In genomic region chr2:69535739-69536374, GRCh38 we compare ENCODE assay signal across 12 cellular contexts.
DNase-seq lines count a peak whose midpoint lies in the region; ATAC-seq, FAIRE-seq and TF ChIP-seq lines count a peak whose summit lies in the region.
"Had no signal": no experiment of that assay in that cellular context is flagged by ENCODE, and none has a peak within 500 bp of the region (broad histone marks: within the 10 kb centered on the region; RNA-seq: fewer than 3 reads in every experiment).

No MANE protein-coding gene starts in this region.

- no peaks in the 10 kb centered on the region for H4K20me1 ChIP-seq in GM12878 (ENCODE audit: control insufficient read depth, insufficient read depth)

- SMC1A ChIA-PET in GM12878 (lab: Charles Lee; ENCODE audit: uncharacterized antibody, unreplicated experiment), result interaction anchor here (1.3 kb wide), 2 partner anchors 9 to 19 kb away, joined by 3 read pairs; no protein-coding TSS in a partner anchor

- no peak overlapping the region for H3K9ac ChIP-seq in GM12878 (ENCODE audit: control insufficient read depth, insufficient read depth, low read length)

- H3K4me2 ChIP-seq in GM12878 (ENCODE audit: control insufficient read depth, insufficient read depth), result peak overlapping the region; percentile 69

- RAD21 ChIA-PET in GM12878 (lab: Charles Lee; ENCODE audit: unreplicated experiment), result interaction anchor here (1.0 to 1.2 kb wide), 2 partner anchors 9 to 29 kb away, joined by 3 to 4 read pairs; no protein-coding TSS in a partner anchor

- TF ChIP-seq EP300 in GM12878 (IDR thresholded peaks at IDR 0.05; ENCODE audit: borderline replicate concordance in 1 of 2, control insufficient read depth in 1 of 2, low read depth in 2 of 2, low read length in 2 of 2), result 0 out of 4 replicates have a peak, but pooled peaks of 1 of the 2 experiments have one; percentile 26

- H3K36me3 ChIP-seq in GM12878 (ENCODE audit: control insufficient read depth in 2 of 2, insufficient read depth in 2 of 2, low read length in 1 of 2), result peaks cover 0 to 6% of the 10 kb centered on the region in 2 experiments
- peaks cover 2% of the 10 kb centered on the region in 2 donors for H3K36me3 ChIP-seq in aorta (ENCODE audit: control insufficient read depth in 1 of 2, insufficient read depth in 2 of 2, low read length in 1 of 2)

- no peak for TF ChIP-seq RAD21 in GM12878 (IDR thresholded peaks at IDR 0.05; ENCODE audit: insufficient read depth, low read depth, low read length)

- POLR2A ChIA-PET in GM12878 (lab: Charles Lee), result no interaction called here

- no TSS peak for BruUV-seq in GM12878 (replicated peaks; lab: Mats Ljungman, UMichigan)

- TF ChIP-seq POLR2A in GM12878 (IDR thresholded peaks at IDR 0.05; ENCODE audit: low read depth, low read length), result no peak

- H3K4me1 ChIP-seq in GM12878 (ENCODE audit: control insufficient read depth, insufficient read depth, low read length) (peaks cover 12% of the 10 kb centered on the region), aorta (ENCODE audit: control insufficient read depth in 1 of 2, insufficient read depth in 2 of 2, low read length in 2 of 2) (no peaks in the 10 kb centered on the region)
- H3K4me1 ChIP-seq: pancreas had no signal

- 84% methylated on average over 5 of the region's 5 CpGs for WGBS in GM12878 (ENCODE audit: insufficient coverage, insufficient replicate concordance, low lambda C conversion rate, missing lambda C conversion rate)
- 88 to 90% methylated on average over 5 of the region's 5 CpGs for WGBS in aorta, 2 donors

- no peak overlapping the region for H2AFZ ChIP-seq in GM12878 (ENCODE audit: control insufficient read depth, low read depth, low read length)

- no peaks in the 10 kb centered on the region; the same call in 1 of the 3 replicates for H3K9me3 ChIP-seq in GM12878 (replicated peaks; ENCODE audit: control insufficient read depth, insufficient read depth, low read length)
- H3K9me3 ChIP-seq in aorta (ENCODE audit: control insufficient read depth, low read length), result no peaks in the 10 kb centered on the region
- H3K9me3 ChIP-seq: pancreas had no signal

- in situ Hi-C loops in GM12878 (cut with MboI), result no loop called here

- no peaks in the 10 kb centered on the region for H3K79me2 ChIP-seq in GM12878 (ENCODE audit: control insufficient read depth, insufficient read depth, low read length)

- peak overlapping the region; percentile 41; the same call in 1 of the 2 replicates for H3K27ac ChIP-seq in 22Rv1
- H3K27ac ChIP-seq in GM12878 (ENCODE audit: control insufficient read depth, insufficient read depth), result peak overlapping the region; percentile 45
- no peak overlapping the region for H3K27ac ChIP-seq in aorta (ENCODE audit: low read depth in 1 of 2, low read length in 2 of 2)
- H3K27ac ChIP-seq: C4-2B, pancreas, SK-N-MC had no signal

- no peaks in the 10 kb centered on the region for H3K27me3 ChIP-seq in GM12878 (replicated peaks in 1 of 2; ENCODE audit: control insufficient read depth in 2 of 2, insufficient read depth in 2 of 2, low read length in 1 of 2)
- no peaks in the 10 kb centered on the region for H3K27me3 ChIP-seq in aorta (ENCODE audit: control insufficient read depth in 1 of 2, insufficient read depth in 2 of 2, low read length in 1 of 2)
- H3K27me3 ChIP-seq: pancreas had no signal

- TF ChIP-seq CTCF in 22Rv1 (IDR thresholded peaks at IDR 0.05), result no peak
- TF ChIP-seq CTCF in GM12878 (IDR thresholded peaks at IDR 0.05 in 2 of 3, conservative IDR thresholded peaks at IDR 0.05 in 1 of 3; ENCODE audit: control insufficient read depth in 2 of 3, extremely low read depth in 1 of 3, insufficient read depth in 1 of 3, low read depth in 3 of 3, low read length in 3 of 3), result no peak

- H3K4me3 ChIP-seq in GM12878, result no peak overlapping the region
- H3K4me3 ChIP-seq in aorta (ENCODE audit: low read length in 2 of 2), result no peak overlapping the region
- H3K4me3 ChIP-seq: pancreas, SK-N-MC had no signal

- CTCF ChIA-PET in GM12878 (lab: Yijun Ruan, JAX), result interaction anchor here (0.6 to 1.3 kb wide), 4 partner anchors 9 to 98 kb away, joined by 3 to 4 read pairs (median 3); no protein-coding TSS in a partner anchor

- no peak for FAIRE-seq in GM12878 (lab: Jason Lieb, UNC)
- FAIRE-seq: pancreas had no signal

- peak; percentile 70 for ATAC-seq in GM18861 (IDR thresholded peaks at IDR 0.05; ENCODE audit: unreplicated experiment)
- ATAC-seq in HG03354 (IDR thresholded peaks at IDR 0.05; ENCODE audit: poor library complexity, severe bottlenecking, unreplicated experiment), result peak; percentile 79
- peak; percentile 90 for ATAC-seq in GM12878
- ATAC-seq in HG02642 (IDR thresholded peaks at IDR 0.05; ENCODE audit: poor library complexity, unreplicated experiment), result no peak
- no peak for ATAC-seq in aorta (ENCODE audit: low FRiP score)

- intact Hi-C loops in GM12878 (cut with micrococcal nuclease; ENCODE audit: unreplicated experiment) (no loop called here), aorta (cut with DNase I) (no loop called here)

- DNase-seq in GM12878 (ENCODE audit: low read depth, low spot score), result no peak
- no peak for DNase-seq in aorta
- DNase-seq in GOT3 (lab: John Stamatoyannopoulos, UW), result no peak
- no peak for DNase-seq in OCI-M1 (lab: John Stamatoyannopoulos, UW)
- DNase-seq: NCI-H2081 treated with DMSO at 0.1 percent for 48 hours, pancreas had no signal

TF ChIP-seq in GM12878, 131 proteins besides CTCF, POLR2A, EP300 and RAD21 (continues in another document):
- 0 out of 2 replicates have a peak, but pooled peaks have one; percentile 15 for TF ChIP-seq IKZF1 (conservative IDR thresholded peaks at IDR 0.05)
- peak in 1 of 2 experiments; percentile 50; a peak in 2 of 4 replicates for TF ChIP-seq IKZF2 (IDR thresholded peaks at IDR 0.05)
- peak; percentile 28; the same call in 1 of the 2 replicates for TF ChIP-seq MTA2 (IDR thresholded peaks at IDR 0.05; ENCODE audit: low read depth)
- 0 out of 2 replicates have a peak, but pooled peaks have one; percentile 39 for TF ChIP-seq ZNF24 (IDR thresholded peaks at IDR 0.05)
- TF ChIP-seq SKIL (IDR thresholded peaks at IDR 0.05; ENCODE audit: low read depth, poor library complexity, severe bottlenecking), result peak; percentile 28
- TF ChIP-seq TAF1 (IDR thresholded peaks at IDR 0.05; ENCODE audit: borderline replicate concordance, low read depth, low read length), result no peak
- no peak for TF ChIP-seq MAX (IDR thresholded peaks at IDR 0.05; ENCODE audit: low read depth, low read length)
- TF ChIP-seq SPI1 (IDR thresholded peaks at IDR 0.05; ENCODE audit: borderline replicate concordance, insufficient read depth, low read depth, low read length), result peak; percentile 27; the same call in 1 of the 2 replicates
- TF ChIP-seq CEBPZ (IDR thresholded peaks at IDR 0.05; ENCODE audit: low read depth, low read length), result no peak
- peak; percentile 68; the same call in 1 of the 2 replicates for TF ChIP-seq MLLT1 (IDR thresholded peaks at IDR 0.05)

Comparison
In these comparisons a context has a peak if more than half of its experiments do, and no peak if none do; other contexts are left out.
1. H3K27ac ChIP-seq: peak in 22Rv1 (single experiment) and GM12878 (single experiment); none in aorta (0 of 2).
2. ATAC-seq: peak in GM18861 (single experiment), HG03354 (single experiment) and GM12878 (single experiment); none in HG02642 (single experiment) and aorta (single experiment).